In the genomic region with DNA sequence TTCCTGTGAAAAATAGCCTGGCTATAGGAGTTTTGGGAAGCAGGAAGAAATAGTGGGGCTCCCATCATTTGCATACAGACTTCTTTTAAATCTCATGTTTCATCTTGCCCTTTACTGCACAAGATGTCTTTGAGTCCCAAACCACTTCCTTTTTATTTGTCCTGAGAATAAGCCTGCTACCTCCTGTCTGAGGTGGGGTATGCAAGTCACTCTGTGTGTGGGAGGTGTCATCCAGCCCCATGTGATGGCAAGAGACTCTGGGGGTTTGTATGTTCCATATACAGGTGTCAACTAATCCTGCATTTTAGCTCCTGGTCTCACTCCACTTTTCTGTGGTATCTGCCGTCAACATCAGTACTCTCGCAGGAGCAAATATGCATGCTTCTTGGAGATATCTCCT, we compare ENCODE assay signal across 23 cellular contexts.
"Had no signal": no experiment of that assay in that cellular context is flagged by ENCODE, and none has a peak within 500 bp of the region (broad histone marks: within the 10 kb centered on the region; RNA-seq: fewer than 3 reads in every experiment).

No MANE protein-coding gene starts in this region.

- H3K27ac Mint-ChIP-seq: naive thymus-derived CD4-positive, alpha-beta T cell; natural killer cell treated with Interleukin-12 subunit alpha and Interleukin-12 subunit beta and Interleukin-15 and Interleukin-18, amount 100 ng/mL, for 72 hours; progenitor cell of endocrine pancreas; stimulated activated memory B cell treated with anti-CD40 and anti-IgM and Interleukin-4, amounts not matched to agents 10 μg/mL and 1 μg/mL and 100 μg/mL, for 72 hours; stimulated activated naive CD8-positive, alpha-beta T cell treated with anti-CD3 and anti-CD28 coated beads, Interleukin-15, amount 100 ng/mL, for 72 hours; type B pancreatic cell had no signal

- H3K36me3 Mint-ChIP-seq: naive thymus-derived CD4-positive, alpha-beta T cell; natural killer cell treated with Interleukin-12 subunit alpha and Interleukin-12 subunit beta and Interleukin-15 and Interleukin-18, amount 100 ng/mL, for 72 hours; stimulated activated memory B cell treated with anti-CD40 and anti-IgM and Interleukin-4, amounts not matched to agents 10 μg/mL and 1 μg/mL and 100 μg/mL, for 72 hours; type B pancreatic cell had no signal

- H3K27me3 Mint-ChIP-seq: natural killer cell treated with Interleukin-12 subunit alpha and Interleukin-12 subunit beta and Interleukin-15 and Interleukin-18, amount 100 ng/mL, for 72 hours; progenitor cell of endocrine pancreas; stimulated activated memory B cell treated with anti-CD40 and anti-IgM and Interleukin-4, amounts not matched to agents 10 μg/mL and 1 μg/mL and 100 μg/mL, for 72 hours; stimulated activated naive CD8-positive, alpha-beta T cell treated with anti-CD3 and anti-CD28 coated beads, Interleukin-15, amount 100 ng/mL, for 72 hours; type B pancreatic cell had no signal

- H3K4me3 ChIP-seq: left ventricle myocardium inferior, lung, mucosa of descending colon, ovary, right atrium auricular region, right lobe of liver, smooth muscle cell, tibial nerve, uterus had no signal

- H3K27me3 ChIP-seq: ovary, right atrium auricular region, right lobe of liver, tibial nerve, uterus had no signal

- H3K27ac ChIP-seq: left ventricle myocardium inferior, ovary, right atrium auricular region, right lobe of liver, tibial nerve, uterus had no signal

- H3K4me3 Mint-ChIP-seq: naive thymus-derived CD4-positive, alpha-beta T cell; natural killer cell treated with Interleukin-12 subunit alpha and Interleukin-12 subunit beta and Interleukin-15 and Interleukin-18, amount 100 ng/mL, for 72 hours; stimulated activated memory B cell treated with anti-CD40 and anti-IgM and Interleukin-4, amounts not matched to agents 10 μg/mL and 1 μg/mL and 100 μg/mL, for 72 hours; stimulated activated naive CD8-positive, alpha-beta T cell treated with anti-CD3 and anti-CD28 coated beads, Interleukin-15, amount 100 ng/mL, for 72 hours; type B pancreatic cell had no signal

- H3K9me3 Mint-ChIP-seq: natural killer cell treated with Interleukin-12 subunit alpha and Interleukin-12 subunit beta and Interleukin-15 and Interleukin-18, amount 100 ng/mL, for 72 hours; stimulated activated naive CD8-positive, alpha-beta T cell treated with anti-CD3 and anti-CD28 coated beads, Interleukin-15, amount 100 ng/mL, for 72 hours; type B pancreatic cell had no signal

- H3K36me3 ChIP-seq: left ventricle myocardium inferior, ovary, right atrium auricular region, right lobe of liver, tibial nerve, uterus had no signal

- H3K4me1 Mint-ChIP-seq: naive thymus-derived CD4-positive, alpha-beta T cell; stimulated activated memory B cell treated with anti-CD40 and anti-IgM and Interleukin-4, amounts not matched to agents 10 μg/mL and 1 μg/mL and 100 μg/mL, for 72 hours; stimulated activated naive CD8-positive, alpha-beta T cell treated with anti-CD3 and anti-CD28 coated beads, Interleukin-15, amount 100 ng/mL, for 72 hours had no signal

- ATAC-seq: mucosa of descending colon; naive thymus-derived CD4-positive, alpha-beta T cell; natural killer cell treated with Interleukin-12 subunit alpha and Interleukin-12 subunit beta and Interleukin-15 and Interleukin-18, amount 100 ng/mL, for 72 hours; right lobe of liver; stimulated activated memory B cell treated with anti-CD40 and anti-IgM and Interleukin-4, amounts not matched to agents 10 μg/mL and 1 μg/mL and 100 μg/mL, for 72 hours; stimulated activated naive CD8-positive, alpha-beta T cell treated with anti-CD3 and anti-CD28 coated beads, Interleukin-15, amount 100 ng/mL, for 72 hours had no signal

- H3K4me1 ChIP-seq: left ventricle myocardium inferior, right atrium auricular region, right lobe of liver, tibial nerve, uterus had no signal

- DNase-seq: islet precursor cell; left ventricle myocardium inferior; midbrain; mucosa of descending colon; naive thymus-derived CD4-positive, alpha-beta T cell; ovary; right lobe of liver; stimulated activated CD4-positive, alpha-beta T cell treated with anti-CD3 and anti-CD28 coated beads, Interleukin-1b, Interleukin-23, amount 100 ng/mL, for 48 hours; stimulated activated CD4-positive, alpha-beta T cell treated with anti-CD3 and anti-CD28 coated beads, Interleukin-2, amount 100 ng/mL, for 48 hours; stimulated activated CD4-positive, alpha-beta T cell treated with anti-CD3 and anti-CD28 coated beads, Interleukin-4, amount 100 ng/mL, for 4 hours; stimulated activated CD8-positive, alpha-beta memory T cell treated with anti-CD3 and anti-CD28 coated beads, Interleukin-4, amount 100 ng/mL, for 48 hours; stimulated activated naive CD4-positive, alpha-beta T cell treated with Interleukin-2 at 50 U/mL for 16 hours; stimulated activated naive CD8-positive, alpha-beta T cell treated with anti-CD3 and anti-CD28 coated beads, Interleukin-15, amount 100 ng/mL, for 72 hours; substantia nigra; uterus had no signal

- H3K4me2 ChIP-seq: smooth muscle cell had no signal
